ENCODE assay signal across 8 cellular contexts in genomic region chr6:170087946-170088348, GRCh38.
DNase-seq lines count a peak whose midpoint lies in the region; ATAC-seq lines count a peak whose summit lies in the region.

No MANE protein-coding gene starts in this region.

- no peaks in the 10 kb centered on the region for H3K36me3 Mint-ChIP-seq in activated CD4-positive, alpha-beta T cell treated with anti-CD3 and anti-CD28 coated beads, Interleukin-2, amount 10 ng/mL, durations not matched to agents 24 days and 14 days (ENCODE audit: low read depth)

- no peaks in the 10 kb centered on the region for H3K9me3 Mint-ChIP-seq in activated CD4-positive, alpha-beta T cell treated with anti-CD3 and anti-CD28 coated beads, Interleukin-2, amount 10 ng/mL, durations not matched to agents 24 days and 14 days

- peak overlapping the region; percentile 91 for H3K4me3 Mint-ChIP-seq in activated CD4-positive, alpha-beta T cell treated with anti-CD3 and anti-CD28 coated beads, Interleukin-2, amount 10 ng/mL, durations not matched to agents 24 days and 14 days

- ATAC-seq in HG03196 (IDR thresholded peaks at IDR 0.05; ENCODE audit: unreplicated experiment) (peak; percentile 59), left ventricle myocardium superior (no peak)

- DNase-seq in GM19238 (ENCODE audit: insufficient read length, low spot score), result peak; percentile 68
- peak; percentile 90 for DNase-seq in activated CD4-positive, alpha-beta T cell treated with anti-CD3 and anti-CD28 coated beads, Interleukin-2, amount 10 ng/mL, durations not matched to agents 24 days and 14 days
- peak; percentile 45 for DNase-seq in left ventricle myocardium superior
- DNase-seq in stimulated activated CD8-positive, alpha-beta memory T cell treated with anti-CD3 and anti-CD28 coated beads, Interleukin-4, amount 100 ng/mL, for 48 hours, result peak; percentile 72
- DNase-seq in NCI-H1436 (lab: John Stamatoyannopoulos, UW), result no peak
- DNase-seq in 8988T, result no peak
- no peak for DNase-seq in HUDEP-2 (lab: John Stamatoyannopoulos, UW; ENCODE audit: unreplicated experiment in 76 of 76)

- peak overlapping the region; percentile 98 for H3K27ac Mint-ChIP-seq in activated CD4-positive, alpha-beta T cell treated with anti-CD3 and anti-CD28 coated beads, Interleukin-2, amount 10 ng/mL, durations not matched to agents 24 days and 14 days

- peaks cover 35% of the 10 kb centered on the region for H3K4me1 Mint-ChIP-seq in activated CD4-positive, alpha-beta T cell treated with anti-CD3 and anti-CD28 coated beads, Interleukin-2, amount 10 ng/mL, durations not matched to agents 24 days and 14 days

- intact Hi-C loops in activated CD4-positive, alpha-beta T cell treated with anti-CD3 and anti-CD28 coated beads, Interleukin-2, amount 10 ng/mL, durations not matched to agents 24 days and 14 days (cut with micrococcal nuclease), result loop anchor here (2.0 to 5.0 kb wide), 3 partner anchors 61 to 219 kb away; partner anchors contain the start of gene FAM120B
- intact Hi-C loops in left ventricle myocardium superior (cut with micrococcal nuclease), result no loop called here

- H3K27me3 Mint-ChIP-seq in activated CD4-positive, alpha-beta T cell treated with anti-CD3 and anti-CD28 coated beads, Interleukin-2, amount 10 ng/mL, durations not matched to agents 24 days and 14 days, result peaks cover 2% of the 10 kb centered on the region

Comparison
In these comparisons a context has a peak if more than half of its experiments do, and no peak if none do; other contexts are left out.
1. DNase-seq: peak in GM19238 (single experiment), activated CD4-positive, alpha-beta T cell treated with anti-CD3 and anti-CD28 coated beads, Interleukin-2, amount 10 ng/mL, durations not matched to agents 24 days and 14 days (single experiment), left ventricle myocardium superior (single experiment) and stimulated activated CD8-positive, alpha-beta memory T cell treated with anti-CD3 and anti-CD28 coated beads, Interleukin-4, amount 100 ng/mL, for 48 hours (single experiment); none in NCI-H1436 (single experiment), 8988T (single experiment) and HUDEP-2 (0 of 76).